8 cellular contexts compared by ENCODE assay signal in genomic region chr3:64023187-64023860, GRCh38. TPM values are rescaled to one million over a fixed set of nuclear protein-coding genes. Genes with fewer than 3 reads are reported as not detected.
A peak's percentile ranks its signal among the peaks of the same experiment; 100 is the strongest.
DNase-seq lines count a peak whose midpoint lies in the region; ATAC-seq and TF ChIP-seq lines count a peak whose summit lies in the region.

Gene PSMD6 (minus strand): TSS chr3:64023494. CDS start chr3:64023419, 75 bp downstream.

- peaks cover 29% of the 10 kb centered on the region for H3K36me3 Mint-ChIP-seq in Calu3 (ENCODE audit: insufficient read depth, unreplicated experiment)

- CTCF ChIA-PET in Calu3 (lab: Charles Lee) = interaction anchor here (0.5 to 1.2 kb wide), 4 partner anchors 207 to 1547 kb away, joined by 3 read pairs; no protein-coding TSS in a partner anchor
- CTCF ChIA-PET in OCI-LY7 (lab: Charles Lee; ENCODE audit: unreplicated experiment) = interaction anchor here (0.6 to 0.7 kb wide), 3 partner anchors 15 to 1648 kb away, joined by 3 read pairs; no protein-coding TSS in a partner anchor

- TF ChIP-seq CTCF in Calu3 (IDR thresholded peaks at IDR 0.05; ENCODE audit: unreplicated experiment) = peak; percentile 92
- peak; percentile 97 for TF ChIP-seq CTCF in OCI-LY7 (conservative IDR thresholded peaks at IDR 0.05; ENCODE audit: low read length)
- peak; percentile 99 for TF ChIP-seq CTCF in mucosa of descending colon (IDR thresholded peaks at IDR 0.05)

- H3K27ac ChIP-seq in OCI-LY7 (ENCODE audit: low read depth, low read length, poor library complexity, severe bottlenecking) (peak within 1 kb of the TSS; percentile 50), epithelial cell of prostate (peak within 1 kb of the TSS; percentile 57)

- peak within 1 kb of the TSS; percentile 90 for H3K4me2 ChIP-seq in OCI-LY7 (ENCODE audit: low read length)

- H3K9me2 ChIP-seq in OCI-LY7 (ENCODE audit: insufficient read depth, low read length) = no peaks in the 10 kb centered on the region

- intact Hi-C loops in Calu3 (cut with micrococcal nuclease; ENCODE audit: unreplicated experiment) (loop anchor here (2.0 kb wide), 1 partner anchor 375 kb away; no protein-coding TSS in a partner anchor), OCI-LY7 (cut with micrococcal nuclease; ENCODE audit: unreplicated experiment) (loop anchor here (2.0 kb wide), 1 partner anchor 201 kb away; the partner anchor contains the start of gene PRICKLE2), mucosa of descending colon (cut with DNase I, micrococcal nuclease) (no loop called here)

- BruUV-seq in Calu3 (replicated peaks; lab: Mats Ljungman, UMichigan) (no TSS peak), OCI-LY7 (replicated peaks; lab: Mats Ljungman, UMichigan) (no TSS peak)

- H3K4me1 Mint-ChIP-seq in Calu3 (ENCODE audit: low read depth, unreplicated experiment) = peaks cover 8% of the 10 kb centered on the region

- H3K9me3 Mint-ChIP-seq in Calu3 (ENCODE audit: low read depth, unreplicated experiment) = no peaks in the 10 kb centered on the region

- H3K4me3 Mint-ChIP-seq in Calu3 (ENCODE audit: low read depth, unreplicated experiment) = peak within 1 kb of the TSS; percentile 78

- DNase-seq in Calu3 (peak; percentile 95), HT1080 (ENCODE audit: low read depth) (peak; percentile 84), OCI-LY7 (ENCODE audit: low spot score) (peak; percentile 90), activated T-cell treated with anti-CD3 and anti-CD28 coated beads for 24 hours (ENCODE audit: low read depth) (peak; percentile 94), epithelial cell of prostate (ENCODE audit: low read depth, low spot score) (peak; percentile 27), mucosa of descending colon (peak; percentile 91 to 94 (median 93))
- DNase-seq in stimulated activated CD8-positive, alpha-beta memory T cell treated with anti-CD3 and anti-CD28 coated beads, Interleukin-4, amount 100 ng/mL, for 4 hours (ENCODE audit: low read depth in 2 of 2, low spot score in 1 of 2) = peak; percentile 79 to 91

- POLR2A ChIA-PET in OCI-LY7 (lab: Charles Lee) = interaction anchor here (0.6 to 3.7 kb wide), 7 partner anchors 11 to 461 kb away, joined by 3 to 22 read pairs (median 6); partner anchors contain the start of gene PRICKLE2

- peak within 1 kb of the TSS; percentile 99 for H2AFZ ChIP-seq in OCI-LY7 (ENCODE audit: low read length)

- H3K4me3 ChIP-seq in OCI-LY7 (ENCODE audit: low read depth, low read length, poor library complexity, severe bottlenecking) = peak within 1 kb of the TSS; percentile 93
- H3K4me3 ChIP-seq in mucosa of descending colon = peak within 1 kb of the TSS; percentile 97

- peaks cover 38% of the 10 kb centered on the region for H3K36me3 ChIP-seq in OCI-LY7 (ENCODE audit: insufficient read depth, low read length)
- no peaks in the 10 kb centered on the region for H3K36me3 ChIP-seq in mucosa of descending colon (ENCODE audit: low read depth)

- H3K4me1 ChIP-seq in OCI-LY7 (ENCODE audit: insufficient read depth, low read length, poor library complexity, severe bottlenecking) (peaks cover 22% of the 10 kb centered on the region), mucosa of descending colon (ENCODE audit: low read depth) (no peaks in the 10 kb centered on the region)

- ATAC-seq in GM21360 (IDR thresholded peaks at IDR 0.05; ENCODE audit: unreplicated experiment) (peak; percentile 98), mucosa of descending colon (peak; percentile 100)

- H3K27ac Mint-ChIP-seq in Calu3 (ENCODE audit: unreplicated experiment) = peak within 1 kb of the TSS; percentile 84

- H3K9me3 ChIP-seq in OCI-LY7 (ENCODE audit: low read length) (no peaks in the 10 kb centered on the region), mucosa of descending colon (no peaks in the 10 kb centered on the region)

- peaks cover 18% of the 10 kb centered on the region for H3K27me3 Mint-ChIP-seq in Calu3 (ENCODE audit: unreplicated experiment)

- peaks cover 11% of the 10 kb centered on the region; the same call in 1 of the 2 replicates for H4K20me1 ChIP-seq in OCI-LY7 (ENCODE audit: insufficient read depth, low read length)

- H3K79me2 ChIP-seq in OCI-LY7 (ENCODE audit: insufficient read depth, low read depth, low read length) = peaks cover 41% of the 10 kb centered on the region

RNA-seq across cellular contexts. Expression of gene PSMD6, which starts in this region (rescaled TPM):
- total RNA-seq in Calu3 (2022) (65.4 and 73.3 TPM in 2 replicates), OCI-LY7 (2022) (93.6 and 106 TPM in 2 replicates), mucosa of descending colon (10 to 100 TPM; 39.1 to 61.8 (median 57.5) TPM)
- 183 and 200 TPM in 2 replicates for total RNA-seq in HT1080 (2014; rRNA removed; shearing (Covaris generic))
- 161 and 166 TPM in 2 replicates for polyA plus RNA-seq in HT1080 (2015; cell fraction: cytosol; rRNA removed)
- polyA plus RNA-seq in HT1080 (2015; cell fraction: nucleus; rRNA removed) = 184 and 200 TPM in 2 replicates
- 65.2 and 74.1 TPM in 2 replicates for total RNA-seq in OCI-LY7 (2014; rRNA removed; shearing (Covaris generic))

Comparison
In these comparisons a context has a peak if more than half of its experiments do, and no peak if none do; other contexts are left out.
1. Peak in every context shown above with its lines: DNase-seq, ATAC-seq, H3K4me3 ChIP-seq and H3K27ac ChIP-seq.
2. DNase-seq: peak in every context shown above with its lines; median percentile 95 in Calu3; 94 in activated T-cell treated with anti-CD3 and anti-CD28 coated beads for 24 hours; 93 in mucosa of descending colon; 90 in OCI-LY7; 85 in stimulated activated CD8-positive, alpha-beta memory T cell treated with anti-CD3 and anti-CD28 coated beads, Interleukin-4, amount 100 ng/mL, for 4 hours; 84 in HT1080; 27 in epithelial cell of prostate.
3. intact Hi-C loops: an anchor here in Calu3 (2.0 kb wide) and OCI-LY7 (2.0 kb wide); none called in mucosa of descending colon.